17 cellular contexts compared by ENCODE assay signal in genomic region chr1:62159940-62160348, GRCh38. TPM values are rescaled to one million over a fixed set of nuclear protein-coding genes. Genes with fewer than 3 reads are reported as not detected.
DNase-seq lines count a peak whose midpoint lies in the region; ATAC-seq and FAIRE-seq lines count a peak whose summit lies in the region.
"Had no signal": no experiment of that assay in that cellular context is flagged by ENCODE, and none has a peak within 500 bp of the region (broad histone marks: within the 10 kb centered on the region; RNA-seq: fewer than 3 reads in every experiment).

No MANE protein-coding gene starts in this region.

- no peak for FAIRE-seq in frontal cortex (lab: Jason Lieb, UNC)
- FAIRE-seq: bronchial epithelial cell had no signal

- peak; percentile 85 for ATAC-seq in GM18868 (IDR thresholded peaks at IDR 0.05; ENCODE audit: unreplicated experiment)
- peak; percentile 73 for ATAC-seq in GM21526 (IDR thresholded peaks at IDR 0.05; ENCODE audit: low FRiP score, unreplicated experiment)
- ATAC-seq in HG03139 (IDR thresholded peaks at IDR 0.05; ENCODE audit: unreplicated experiment), result peak; percentile 66
- ATAC-seq: natural killer cell treated with Interleukin-12 subunit alpha and Interleukin-12 subunit beta and Interleukin-15 and Interleukin-18, amount 100 ng/mL, for 72 hours had no signal

- peak; percentile 37 for DNase-seq in cerebellum (ENCODE audit: low spot score)
- DNase-seq in SIG-M5 (lab: John Stamatoyannopoulos, UW), result no peak
- no peak for DNase-seq in frontal cortex (ENCODE audit: low spot score in 2 of 2)
- DNase-seq in NCI-H2196 treated with DMSO at 0.1 percent for 48 hours (lab: John Stamatoyannopoulos, UW; ENCODE audit: unreplicated experiment), result no peak
- DNase-seq in hepatic stellate cell (ENCODE audit: low spot score), result no peak
- DNase-seq: activated CD8-positive, alpha-beta memory T cell treated with anti-CD3 and anti-CD28 coated beads, Interleukin-2, amount 50 U/mL, for 4 hours; DMS53; effector CD8-positive, alpha-beta T cell; GOT3; NCI-H146; NCI-H526; thyroid gland had no signal

RNA-seq across cellular contexts. Expression of gene L1TD1, which starts 34.7 kb away (rescaled TPM):
- total RNA-seq in cerebellum, result not detected
- 0.41 TPM for total RNA-seq in frontal cortex
- total RNA-seq: natural killer cell treated with Interleukin-12 subunit alpha and Interleukin-12 subunit beta and Interleukin-15 and Interleukin-18, amount 100 ng/mL, for 72 hours had no signal
